ENCODE assay signal across 34 cellular contexts in the genomic region with DNA sequence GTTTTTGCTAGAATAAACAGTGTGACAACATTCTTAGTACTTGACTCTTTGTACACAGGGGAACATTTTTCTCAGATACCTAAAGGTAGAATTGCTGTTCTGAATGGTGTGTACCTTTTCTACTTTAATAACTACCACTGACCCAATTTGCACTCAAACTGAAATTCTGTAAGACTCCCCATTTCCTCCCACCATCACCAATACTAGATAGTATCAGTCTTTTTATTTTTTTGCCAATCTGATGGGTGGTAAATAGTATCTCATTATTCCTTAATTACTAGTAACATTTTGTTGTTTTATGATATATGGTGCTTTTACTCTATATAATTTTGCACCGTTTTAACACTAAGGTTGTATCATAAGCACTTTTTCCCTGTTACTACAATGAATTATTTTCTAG.
"Had no signal": no experiment of that assay in that cellular context is flagged by ENCODE, and none has a peak within 500 bp of the region (broad histone marks: within the 10 kb centered on the region; RNA-seq: fewer than 3 reads in every experiment).

No MANE protein-coding gene starts in this region.

- H3K27me3 ChIP-seq: MG63 had no signal

- H3K36me3 ChIP-seq: MG63 had no signal

- H3K4me3 ChIP-seq: MG63 had no signal

- DNase-seq: Karpas-422, Kasumi-1, MG63, MM.1S, MV-4-11, NCI-H1048, NCI-H1092, NCI-H1092 treated with DMSO at 0.1 percent for 48 hours, NCI-H1105, NCI-H1105 treated with DMSO at 0.1 percent for 48 hours, NCI-H1417, NCI-H1417 treated with DMSO at 0.1 percent for 48 hours, NCI-H1436, NCI-H1436 treated with DMSO at 0.1 percent for 48 hours, NCI-H146, NCI-H1694, NCI-H1694 treated with DMSO at 0.1 percent for 48 hours, NCI-H187, NCI-H187 treated with DMSO at 0.1 percent for 48 hours, NCI-H1930, NCI-H2029, NCI-H2029 treated with DMSO at 0.1 percent for 48 hours, NCI-H2081, NCI-H2081 treated with DMSO at 0.1 percent for 48 hours, NCI-H2107, NCI-H2171, NCI-H2171 treated with DMSO at 0.1 percent for 48 hours, NCI-H2227 treated with DMSO at 0.1 percent for 48 hours, NCI-H226, NCI-H345, NCI-H446, NCI-H446 treated with DMSO at 0.1 percent for 48 hours, NCI-H510A, NCI-H510A treated with DMSO at 0.1 percent for 48 hours had no signal
